2 cellular contexts compared by ENCODE assay signal in the genomic region with DNA sequence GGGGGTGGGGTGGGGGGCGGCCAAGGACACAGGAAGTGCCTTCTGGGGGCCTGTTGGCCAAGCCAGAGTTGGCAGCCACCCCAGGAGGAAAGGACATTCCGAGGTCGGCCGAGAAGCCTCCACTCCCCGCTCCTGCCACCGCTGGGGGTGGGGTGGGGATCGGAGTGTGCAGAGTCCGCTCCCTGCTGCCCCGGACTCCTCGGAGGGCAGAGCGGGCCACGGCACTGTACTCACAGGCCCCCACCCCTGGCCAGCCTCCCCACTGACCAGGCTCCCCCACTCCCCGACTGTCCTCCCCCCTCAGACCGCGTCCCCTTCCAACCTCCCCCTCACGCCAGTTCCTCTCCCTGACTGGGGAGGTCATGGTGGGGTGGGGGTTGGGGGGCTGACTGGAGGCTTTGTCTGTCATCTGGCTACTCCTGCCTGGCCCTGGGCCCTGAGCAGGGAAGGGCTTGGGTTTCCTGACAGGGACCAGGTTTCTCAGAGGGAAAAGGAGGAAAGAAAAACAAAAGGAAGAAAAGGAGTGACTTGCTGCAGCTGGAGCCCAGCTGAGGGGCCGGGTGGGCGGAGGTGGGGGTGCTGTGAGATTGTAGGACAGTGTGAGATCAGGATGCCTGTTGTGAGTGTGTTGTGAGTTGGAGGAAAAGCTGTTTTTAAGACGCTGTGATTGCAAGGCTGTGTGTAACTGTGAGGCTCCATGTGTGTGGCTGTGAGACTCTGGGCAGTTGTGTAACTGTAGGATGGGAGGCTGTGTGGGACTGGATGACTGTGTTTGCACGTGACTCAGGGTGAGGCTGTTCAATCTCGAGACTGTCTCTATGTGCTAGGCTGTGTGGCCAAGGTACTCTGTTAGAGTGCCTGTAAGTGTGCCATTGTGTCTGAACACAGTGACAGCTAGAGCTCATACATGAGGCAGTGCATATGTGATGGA.
TF ChIP-seq lines count a peak whose summit lies in the region.

No MANE protein-coding gene starts in this region.

TF ChIP-seq in HCT116, 20 proteins besides CTCF, POLR2A, EP300 and RAD21:
- TF ChIP-seq CBX3 (IDR thresholded peaks at IDR 0.05; ENCODE audit: low read depth) (no peak), SRF (IDR thresholded peaks at IDR 0.05; ENCODE audit: low read depth) (no peak), CEBPB (IDR thresholded peaks at IDR 0.05; ENCODE audit: low read depth) (no peak), EZH2 (IDR thresholded peaks at IDR 0.05) (no peak), SP1 (IDR thresholded peaks at IDR 0.05; ENCODE audit: low read depth) (no peak), POLR2AphosphoS5 (IDR thresholded peaks at IDR 0.05; ENCODE audit: low read depth, low read length) (no peak), ZNF274 (IDR thresholded peaks at IDR 0.05; ENCODE audit: low read depth, low read length) (no peak), YY1 (IDR thresholded peaks at IDR 0.05; ENCODE audit: extremely low read depth, insufficient replicate concordance, low read depth, low read length) (no peak), EZH2phosphoT487 (IDR thresholded peaks at IDR 0.05; ENCODE audit: borderline replicate concordance) (no peak), EGR1 (IDR thresholded peaks at IDR 0.05; ENCODE audit: low read depth) (no peak), ELF1 (IDR thresholded peaks at IDR 0.05; ENCODE audit: borderline replicate concordance, low read depth) (no peak), JUND (IDR thresholded peaks at IDR 0.05) (no peak), TCF7L2 (IDR thresholded peaks at IDR 0.05; ENCODE audit: borderline replicate concordance, extremely low read depth, insufficient read depth, insufficient read length) (no peak), SIN3A (IDR thresholded peaks at IDR 0.05; ENCODE audit: low read depth) (no peak), ZFX (IDR thresholded peaks at IDR 0.05) (no peak), REST (IDR thresholded peaks at IDR 0.05; ENCODE audit: low read depth) (no peak), FOSL1 (IDR thresholded peaks at IDR 0.05; ENCODE audit: low read depth) (no peak)
- TF ChIP-seq, protein P1, sequence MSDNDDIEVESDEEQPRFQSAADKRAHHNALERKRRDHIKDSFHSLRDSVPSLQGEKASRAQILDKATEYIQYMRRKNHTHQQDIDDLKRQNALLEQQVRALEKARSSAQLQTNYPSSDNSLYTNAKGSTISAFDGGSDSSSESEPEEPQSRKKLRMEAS (IDR thresholded peaks at IDR 0.05): no peak
- TF ChIP-seq, protein P2, sequence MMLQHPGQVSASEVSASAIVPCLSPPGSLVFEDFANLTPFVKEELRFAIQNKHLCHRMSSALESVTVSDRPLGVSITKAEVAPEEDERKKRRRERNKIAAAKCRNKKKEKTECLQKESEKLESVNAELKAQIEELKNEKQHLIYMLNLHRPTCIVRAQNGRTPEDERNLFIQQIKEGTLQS (IDR thresholded peaks at IDR 0.05): no peak
- TF ChIP-seq, protein P3, sequence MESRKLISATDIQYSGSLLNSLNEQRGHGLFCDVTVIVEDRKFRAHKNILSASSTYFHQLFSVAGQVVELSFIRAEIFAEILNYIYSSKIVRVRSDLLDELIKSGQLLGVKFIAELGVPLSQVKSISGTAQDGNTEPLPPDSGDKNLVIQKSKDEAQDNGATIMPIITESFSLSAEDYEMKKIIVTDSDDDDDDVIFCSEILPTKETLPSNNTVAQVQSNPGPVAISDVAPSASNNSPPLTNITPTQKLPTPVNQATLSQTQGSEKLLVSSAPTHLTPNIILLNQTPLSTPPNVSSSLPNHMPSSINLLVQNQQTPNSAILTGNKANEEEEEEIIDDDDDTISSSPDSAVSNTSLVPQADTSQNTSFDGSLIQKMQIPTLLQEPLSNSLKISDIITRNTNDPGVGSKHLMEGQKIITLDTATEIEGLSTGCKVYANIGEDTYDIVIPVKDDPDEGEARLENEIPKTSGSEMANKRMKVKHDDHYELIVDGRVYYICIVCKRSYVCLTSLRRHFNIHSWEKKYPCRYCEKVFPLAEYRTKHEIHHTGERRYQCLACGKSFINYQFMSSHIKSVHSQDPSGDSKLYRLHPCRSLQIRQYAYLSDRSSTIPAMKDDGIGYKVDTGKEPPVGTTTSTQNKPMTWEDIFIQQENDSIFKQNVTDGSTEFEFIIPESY (IDR thresholded peaks at IDR 0.05; ENCODE audit: extremely low read depth, insufficient replicate concordance, low read length): no peak
TF ChIP-seq in HCT116: peak in this region for 0.

TF ChIP-seq in GM12878, 131 proteins besides CTCF, POLR2A, EP300 and RAD21:
- TF ChIP-seq MYC (IDR thresholded peaks at IDR 0.05; ENCODE audit: insufficient read depth, insufficient read length, insufficient replicate concordance, low read length, severe bottlenecking): no peak
- no peak for TF ChIP-seq CUX1 (IDR thresholded peaks at IDR 0.05; ENCODE audit: insufficient replicate concordance, low read depth, low read length)
- TF ChIP-seq CEBPB (IDR thresholded peaks at IDR 0.05; ENCODE audit: borderline replicate concordance in 1 of 2, low read depth in 2 of 2, low read length in 2 of 2): no peak
